Comparison of ENCODE assay signal across 8 cellular contexts in genomic region chr1:1349256-1350012, GRCh38. TPM values are rescaled to one million over a fixed set of nuclear protein-coding genes. Genes with fewer than 3 reads are reported as not detected.
A peak's percentile ranks its signal among the peaks of the same experiment; 100 is the strongest.
DNase-seq lines count a peak whose midpoint lies in the region; ATAC-seq and TF ChIP-seq lines count a peak whose summit lies in the region.

DVL1 (minus strand) TSS chr1:1349418; CDS start chr1:1349065, 353 bp downstream.

- ATAC-seq in GM18907 (IDR thresholded peaks at IDR 0.05; ENCODE audit: unreplicated experiment) (peak; percentile 59), HG03342 (IDR thresholded peaks at IDR 0.05; ENCODE audit: unreplicated experiment) (peak; percentile 61)

- peak within 1 kb of the TSS; percentile 92 for H3K4me2 ChIP-seq in osteoblast (ENCODE audit: insufficient read depth, low read length)

- H3K4me3 Mint-ChIP-seq in activated naive CD4-positive, alpha-beta T cell treated with anti-CD3 and anti-CD28 coated beads, Interleukin-2, amount 50 U/mL, for 24 hours = peak within 1 kb of the TSS; percentile 78

- H3K27me3 Mint-ChIP-seq in activated naive CD4-positive, alpha-beta T cell treated with anti-CD3 and anti-CD28 coated beads, Interleukin-2, amount 50 U/mL, for 24 hours = peaks cover 3% of the 10 kb centered on the region

- no peaks in the 10 kb centered on the region for H3K9me3 ChIP-seq in osteoblast (ENCODE audit: low read depth, low read length)
- no peaks in the 10 kb centered on the region for H3K9me3 ChIP-seq in tibial artery

- H3K4me1 Mint-ChIP-seq in activated naive CD4-positive, alpha-beta T cell treated with anti-CD3 and anti-CD28 coated beads, Interleukin-2, amount 50 U/mL, for 24 hours = peaks cover 29% of the 10 kb centered on the region

- H3K27ac Mint-ChIP-seq in activated naive CD4-positive, alpha-beta T cell treated with anti-CD3 and anti-CD28 coated beads, Interleukin-2, amount 50 U/mL, for 24 hours = peak within 1 kb of the TSS; percentile 70

- intact Hi-C loops in tibial artery (cut with DNase I; ENCODE audit: low total_unique reads) = loop anchor here (2.0 kb wide), 1 partner anchor 25 kb away; the partner anchor contains the start of gene AURKAIP1

- H4K20me1 ChIP-seq in osteoblast (ENCODE audit: insufficient read depth, low read length) = peaks cover 59% of the 10 kb centered on the region

- DNase-seq in AML-193 (lab: John Stamatoyannopoulos, UW) (peak; percentile 5 to 14), glomerular endothelial cell (ENCODE audit: extremely low read depth, low read depth, low spot score) (no peak), osteoblast (ENCODE audit: insufficient read length, low spot score, missing footprints) (peak; percentile 99), tibial artery (peak; percentile 44 to 81)

- peak; percentile 81 for TF ChIP-seq POLR2A in Raji (IDR thresholded peaks at IDR 0.05; ENCODE audit: insufficient read depth, low read depth, low read length)

- H3K27ac ChIP-seq in osteoblast (ENCODE audit: low read depth, low read length) = peak within 1 kb of the TSS; percentile 64
- peak within 1 kb of the TSS; percentile 87 to 88 for H3K27ac ChIP-seq in tibial artery

- no peaks in the 10 kb centered on the region for H3K36me3 Mint-ChIP-seq in activated naive CD4-positive, alpha-beta T cell treated with anti-CD3 and anti-CD28 coated beads, Interleukin-2, amount 50 U/mL, for 24 hours

- H3K36me3 ChIP-seq in osteoblast (ENCODE audit: insufficient read depth, low read length) (peaks cover 24% of the 10 kb centered on the region), tibial artery (peaks cover 7 to 21% (median 18%) of the 10 kb centered on the region in 3 donors)

- H3K9me3 Mint-ChIP-seq in activated naive CD4-positive, alpha-beta T cell treated with anti-CD3 and anti-CD28 coated beads, Interleukin-2, amount 50 U/mL, for 24 hours = no peaks in the 10 kb centered on the region

- H3K4me1 ChIP-seq in osteoblast (ENCODE audit: insufficient read depth, low read length) (peaks cover 40% of the 10 kb centered on the region), tibial artery (peaks cover 0 to 74% (median 57%) of the 10 kb centered on the region in 4 donors)

- TF ChIP-seq CTCF in osteoblast (IDR thresholded peaks at IDR 0.05; ENCODE audit: extremely low read depth, low read depth, low read length) = peak; percentile 14
- TF ChIP-seq CTCF in tibial artery (IDR thresholded peaks at IDR 0.05) = peak; percentile 53 to 55

- H2AFZ ChIP-seq in osteoblast (ENCODE audit: low read length) = no peak within 1 kb of the TSS

- H3K4me3 ChIP-seq in osteoblast (ENCODE audit: insufficient read depth, low read length) (peak within 1 kb of the TSS; percentile 82), tibial artery (peak within 1 kb of the TSS; percentile 81 to 84)

- H3K27me3 ChIP-seq in osteoblast (ENCODE audit: insufficient read depth, low read length) (no peaks in the 10 kb centered on the region), tibial artery (no peaks in the 10 kb centered on the region)

- peaks cover 64% of the 10 kb centered on the region for H3K79me2 ChIP-seq in osteoblast (ENCODE audit: insufficient read depth, low read length)

RNA-seq across cellular contexts. Expression of gene DVL1, which starts in this region (rescaled TPM):
- total RNA-seq in glomerular endothelial cell = 56.5 and 56.9 TPM in 2 replicates
- total RNA-seq in osteoblast = 73.5 and 81.9 TPM in 2 replicates
